ENCODE assay signal across 1 cellular context in the genomic region with DNA sequence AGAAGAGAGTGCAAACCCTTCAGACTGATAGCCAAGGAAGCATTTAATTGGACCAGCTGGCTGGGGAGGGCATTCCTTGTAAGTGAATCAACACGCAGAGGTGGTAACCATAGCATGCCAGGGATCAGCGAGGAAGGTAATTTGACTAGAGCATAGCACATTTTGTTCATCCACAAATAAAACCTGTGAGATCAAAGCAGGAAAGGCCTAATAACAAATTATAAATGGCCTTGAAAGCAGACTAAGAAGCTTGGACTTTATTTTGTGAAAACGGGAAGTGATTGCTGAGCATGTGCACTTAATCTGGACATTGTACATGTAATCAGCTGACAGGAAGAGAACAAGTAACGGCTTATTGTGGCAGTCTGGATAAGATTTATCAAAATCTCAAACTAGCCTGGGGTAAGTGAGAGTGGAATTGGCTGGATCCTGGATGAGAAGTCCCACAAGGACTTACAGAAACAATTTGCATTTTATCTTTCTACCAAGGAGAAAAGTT.
TF ChIP-seq lines count a peak whose summit lies in the region.

No MANE protein-coding gene starts in this region.

TF ChIP-seq in endothelial cell of umbilical vein, 7 proteins besides CTCF, POLR2A, EP300 and RAD21 (continued from another document):
- TF ChIP-seq GATA2 (IDR thresholded peaks at IDR 0.05; ENCODE audit: insufficient read depth, insufficient read length, low read depth, low read length) = no peak
TF ChIP-seq in endothelial cell of umbilical vein: peak in this region for 2.
